15 cellular contexts compared by ENCODE assay signal in the genomic region with DNA sequence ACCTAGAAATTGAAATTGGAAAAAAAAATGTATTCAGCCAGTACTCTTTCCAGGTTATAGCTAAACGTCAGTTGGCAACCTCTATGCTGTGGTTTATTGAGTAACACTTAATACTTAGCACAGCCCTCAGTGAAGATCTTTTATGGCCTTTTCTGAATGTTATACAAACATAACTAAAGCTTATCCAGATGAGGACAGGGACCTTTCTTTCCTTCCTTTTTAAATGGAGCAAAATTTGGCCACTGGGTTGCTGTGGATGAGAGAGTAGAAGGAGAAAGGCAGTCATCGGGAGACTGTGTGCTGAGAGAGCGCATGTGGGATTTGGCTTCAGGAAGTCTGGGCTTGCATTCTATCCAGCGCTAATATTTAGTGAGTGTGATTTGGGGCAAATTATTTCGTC. TPM values are rescaled to one million over a fixed set of nuclear protein-coding genes. Genes with fewer than 3 reads are reported as not detected.
DNase-seq lines count a peak whose midpoint lies in the region; ATAC-seq, FAIRE-seq and TF ChIP-seq lines count a peak whose summit lies in the region.
"Had no signal": no experiment of that assay in that cellular context is flagged by ENCODE, and none has a peak within 500 bp of the region (broad histone marks: within the 10 kb centered on the region; RNA-seq: fewer than 3 reads in every experiment).

No MANE protein-coding gene starts in this region.

- H3K27me3 ChIP-seq in Loucy (ENCODE audit: insufficient read depth, low read length, poor library complexity, severe bottlenecking) (no peaks in the 10 kb centered on the region), bronchial epithelial cell (ENCODE audit: control insufficient read depth, insufficient read depth, low read length) (no peaks in the 10 kb centered on the region), endodermal cell (ENCODE audit: control insufficient read depth, insufficient read depth, low read length, poor library complexity, severe bottlenecking) (no peaks in the 10 kb centered on the region)
- H3K27me3 ChIP-seq: spleen had no signal

- H3K4me1 ChIP-seq in Loucy (ENCODE audit: insufficient read depth, low read length, poor library complexity, severe bottlenecking) (peaks cover 27% of the 10 kb centered on the region), mucosa of descending colon (ENCODE audit: low read depth) (peaks cover 22% of the 10 kb centered on the region), endodermal cell (ENCODE audit: control insufficient read depth, insufficient read depth, low read length) (peaks cover 22% of the 10 kb centered on the region)

- H3K9me2 ChIP-seq in Loucy (replicated peaks; ENCODE audit: low read depth, low read length), result no peaks in the 10 kb centered on the region

- H3K9ac ChIP-seq in Loucy (ENCODE audit: low read depth, low read length, poor library complexity, severe bottlenecking) (no peak overlapping the region), endodermal cell (ENCODE audit: extremely low read depth, low read length, poor library complexity, severe bottlenecking) (no peak overlapping the region)

- H3K4me2 ChIP-seq in Loucy (ENCODE audit: low read depth, low read length, poor library complexity, severe bottlenecking), result peak overlapping the region; percentile 26
- H3K4me2 ChIP-seq: PC-9 had no signal

- H3K27ac Mint-ChIP-seq in endodermal cell, result no peak overlapping the region
- H3K27ac Mint-ChIP-seq: activated CD4-positive, alpha-beta T cell treated with anti-CD3 and anti-CD28 coated beads, Interleukin-2, amount 10 ng/mL, durations not matched to agents 7 days and 5 days; memory B cell had no signal

- H3K27ac ChIP-seq in endodermal cell (ENCODE audit: low read depth, low read length), result no peak overlapping the region
- H3K27ac ChIP-seq: PC-9 had no signal

- no peak for TF ChIP-seq CTCF in Loucy (conservative IDR thresholded peaks at IDR 0.05; ENCODE audit: low read length)
- TF ChIP-seq CTCF in bronchial epithelial cell (IDR thresholded peaks at IDR 0.05; ENCODE audit: insufficient read depth, low read length, severe bottlenecking), result no peak
- TF ChIP-seq CTCF in mucosa of descending colon (IDR thresholded peaks at IDR 0.05), result no peak
- no peak for TF ChIP-seq CTCF in endodermal cell (conservative IDR thresholded peaks at IDR 0.05)

- intact Hi-C loops in mucosa of descending colon (cut with DNase I, micrococcal nuclease), result no loop called here

- H3K27me3 Mint-ChIP-seq in endodermal cell (ENCODE audit: insufficient read depth), result no peaks in the 10 kb centered on the region
- H3K27me3 Mint-ChIP-seq: activated CD4-positive, alpha-beta T cell treated with anti-CD3 and anti-CD28 coated beads, Interleukin-2, amount 10 ng/mL, durations not matched to agents 7 days and 5 days had no signal

- H3K79me2 ChIP-seq in Loucy (ENCODE audit: insufficient read depth, low read length), result peaks cover 94% of the 10 kb centered on the region

- DNase-seq in AML-193 (lab: John Stamatoyannopoulos, UW) (peak; percentile 70 to 72), bronchial epithelial cell (ENCODE audit: low read depth) (peak; percentile 36), mucosa of descending colon (no peak), endodermal cell (no peak)
- no peak for DNase-seq in stimulated activated naive CD4-positive, alpha-beta T cell treated with Interleukin-2 at 50 U/mL for 16 hours (lab: John Stamatoyannopoulos, UW)
- DNase-seq: activated CD4-positive, alpha-beta T cell treated with anti-CD3 and anti-CD28 coated beads, Interleukin-2, amount 10 ng/mL, durations not matched to agents 7 days and 5 days; NCI-H1417 treated with DMSO at 0.1 percent for 48 hours; PC-9; spleen; stimulated activated naive CD8-positive, alpha-beta T cell treated with anti-CD3 and anti-CD28 coated beads, Interleukin-15, Interleukin-2, amounts not matched to agents 100 U/mL and 50 U/mL, for 24 hours had no signal

- H3K36me3 Mint-ChIP-seq in endodermal cell (ENCODE audit: low read depth), result peaks cover 4% of the 10 kb centered on the region

- H3K9me3 Mint-ChIP-seq in endodermal cell, result no peaks in the 10 kb centered on the region
- H3K9me3 Mint-ChIP-seq: activated CD4-positive, alpha-beta T cell treated with anti-CD3 and anti-CD28 coated beads, Interleukin-2, amount 10 ng/mL, durations not matched to agents 7 days and 5 days; memory B cell had no signal

- FAIRE-seq in bronchial epithelial cell (lab: Jason Lieb, UNC), result no peak
- FAIRE-seq: GM12892 had no signal

- H3K4me3 Mint-ChIP-seq in endodermal cell, result no peak overlapping the region
- H3K4me3 Mint-ChIP-seq: activated CD4-positive, alpha-beta T cell treated with anti-CD3 and anti-CD28 coated beads, Interleukin-2, amount 10 ng/mL, durations not matched to agents 7 days and 5 days; memory B cell had no signal

- H3K9me3 ChIP-seq in Loucy (ENCODE audit: insufficient read depth, low read depth, low read length), result no peaks in the 10 kb centered on the region
- no peaks in the 10 kb centered on the region for H3K9me3 ChIP-seq in mucosa of descending colon
- H3K9me3 ChIP-seq in endodermal cell (ENCODE audit: control insufficient read depth, low read length), result no peaks in the 10 kb centered on the region
- H3K9me3 ChIP-seq: spleen had no signal

- H4K20me1 ChIP-seq in Loucy (ENCODE audit: insufficient read depth, low read length, poor library complexity, severe bottlenecking), result peaks cover 14% of the 10 kb centered on the region

- ATAC-seq in mucosa of descending colon (peak; percentile 48), GM21825 (IDR thresholded peaks at IDR 0.05; ENCODE audit: unreplicated experiment) (no peak), GM18511 (IDR thresholded peaks at IDR 0.05; ENCODE audit: unreplicated experiment) (no peak)
- ATAC-seq: stimulated activated naive CD8-positive, alpha-beta T cell treated with anti-CD3 and anti-CD28 coated beads, Interleukin-15, Interleukin-2, amounts not matched to agents 100 U/mL and 50 U/mL, for 24 hours had no signal

- WGBS in endodermal cell (ENCODE audit: insufficient coverage in 1 of 2, insufficient read length in 1 of 2), 2 experiments, result 87 to 100% methylated on average over 3 to 4 of the region's 5 CpGs

- H3K4me3 ChIP-seq in Loucy (ENCODE audit: low read length, poor library complexity, severe bottlenecking) (no peak overlapping the region), bronchial epithelial cell (ENCODE audit: low read depth, low read length) (no peak overlapping the region), mucosa of descending colon (no peak overlapping the region), endodermal cell (ENCODE audit: low read length) (no peak overlapping the region)
- H3K4me3 ChIP-seq: PC-9, spleen had no signal

- peaks cover 60% of the 10 kb centered on the region for H3K4me1 Mint-ChIP-seq in endodermal cell

- H3F3A ChIP-seq in Loucy (ENCODE audit: low read depth), result no peaks in the 10 kb centered on the region

- H2AFZ ChIP-seq in Loucy (ENCODE audit: low read length), result no peak overlapping the region
- H2AFZ ChIP-seq: PC-9 had no signal

- H3K36me3 ChIP-seq in Loucy (ENCODE audit: insufficient read depth, low read length) (no peaks in the 10 kb centered on the region), bronchial epithelial cell (ENCODE audit: control insufficient read depth, insufficient read depth, low read length) (no peaks in the 10 kb centered on the region), mucosa of descending colon (ENCODE audit: low read depth) (no peaks in the 10 kb centered on the region), endodermal cell (ENCODE audit: control insufficient read depth, insufficient read depth, low read length) (peaks cover 5% of the 10 kb centered on the region)
- H3K36me3 ChIP-seq: spleen had no signal

RNA-seq across cellular contexts. Expression of gene IGF1R, which starts 36.1 kb away (rescaled TPM):
- total RNA-seq in bronchial epithelial cell, result 23.2 and 39.5 TPM in 2 replicates
- 10 to 100 TPM; 34.7 to 65.2 (median 47.7) TPM for total RNA-seq in mucosa of descending colon
- 100 to 1,000 TPM; 115 to 119 TPM for total RNA-seq in endodermal cell
- 54.4 TPM for polyA plus RNA-seq in endodermal cell (2013, experiment 1 of 2)
- polyA plus RNA-seq in endodermal cell (2013, experiment 2 of 2), result 50.2 TPM

Comparison
In these comparisons a context has a peak if more than half of its experiments do, and no peak if none do; other contexts are left out.
1. DNase-seq: peak in AML-193 (2 of 2) and bronchial epithelial cell (single experiment); none in mucosa of descending colon (0 of 3), endodermal cell (single experiment) and stimulated activated naive CD4-positive, alpha-beta T cell treated with Interleukin-2 at 50 U/mL for 16 hours (single experiment).